ENCODE assay signal across 8 cellular contexts in genomic region chr1:12619396-12620141, GRCh38. TPM values are rescaled to one million over a fixed set of nuclear protein-coding genes. Genes with fewer than 3 reads are reported as not detected.
DNase-seq lines count a peak whose midpoint lies in the region; ATAC-seq lines count a peak whose summit lies in the region.

No MANE protein-coding gene starts in this region.

- ATAC-seq in HG02798 (IDR thresholded peaks at IDR 0.05; ENCODE audit: poor library complexity, unreplicated experiment): no peak

- H3K27ac ChIP-seq in esophagus (ENCODE audit: low read depth in 2 of 2, low read length in 1 of 2): peak overlapping the region; percentile 95 to 99

- no peaks in the 10 kb centered on the region for H3K27me3 Mint-ChIP-seq in activated T-cell treated with anti-CD3 and anti-CD28 coated beads, Interleukin-2, amount 50 U/mL, for 24 hours

- peak overlapping the region; percentile 96 for H3K27ac Mint-ChIP-seq in activated T-cell treated with anti-CD3 and anti-CD28 coated beads, Interleukin-2, amount 50 U/mL, for 24 hours

- peak overlapping the region; percentile 92 for H3K9ac ChIP-seq in mucosa of stomach (ENCODE audit: low read length)

- WGBS in esophagus, 2 donors: 5 to 7% methylated on average over 25 of the region's 25 CpGs

- H3K36me3 Mint-ChIP-seq in activated T-cell treated with anti-CD3 and anti-CD28 coated beads, Interleukin-2, amount 50 U/mL, for 24 hours (ENCODE audit: low read depth): peaks cover 26% of the 10 kb centered on the region

- peaks cover 55% of the 10 kb centered on the region for H3K4me1 Mint-ChIP-seq in activated T-cell treated with anti-CD3 and anti-CD28 coated beads, Interleukin-2, amount 50 U/mL, for 24 hours (ENCODE audit: low read depth)

- H3K9me3 ChIP-seq in esophagus (ENCODE audit: control insufficient read depth in 2 of 2, insufficient read depth in 1 of 2, low read depth in 1 of 2, low read length in 1 of 2) (no peaks in the 10 kb centered on the region), mucosa of stomach (ENCODE audit: control insufficient read depth, low read length) (no peaks in the 10 kb centered on the region)

- peak overlapping the region; percentile 59 to 96 for H3K4me3 ChIP-seq in esophagus (ENCODE audit: low read depth in 1 of 2, low read length in 2 of 2)
- H3K4me3 ChIP-seq in mucosa of stomach (ENCODE audit: low read length): no peak overlapping the region

- no peaks in the 10 kb centered on the region for H3K36me3 ChIP-seq in esophagus (ENCODE audit: control insufficient read depth in 2 of 2, insufficient read depth in 2 of 2, low read length in 1 of 2)
- H3K36me3 ChIP-seq in mucosa of stomach (ENCODE audit: control insufficient read depth, insufficient read depth, low read length): no peaks in the 10 kb centered on the region

- H3K27me3 ChIP-seq in esophagus (ENCODE audit: control insufficient read depth in 1 of 2, insufficient read depth in 2 of 2, low read length in 2 of 2) (no peaks in the 10 kb centered on the region), mucosa of stomach (ENCODE audit: control insufficient read depth, insufficient read depth, low read length) (no peaks in the 10 kb centered on the region)

- no peaks in the 10 kb centered on the region for H3K9me3 Mint-ChIP-seq in activated T-cell treated with anti-CD3 and anti-CD28 coated beads, Interleukin-2, amount 50 U/mL, for 24 hours

- peak; percentile 90 for DNase-seq in GM03348 (ENCODE audit: low spot score)
- peak; percentile 77 for DNase-seq in HT1080 (ENCODE audit: low read depth)
- peak; percentile 38 for DNase-seq in OCI-M2 (lab: John Stamatoyannopoulos, UW; ENCODE audit: unreplicated experiment)
- DNase-seq in activated T-cell treated with anti-CD3 and anti-CD28 coated beads, Interleukin-2, amount 50 U/mL, for 24 hours: peak; percentile 86
- DNase-seq in stimulated activated CD8-positive, alpha-beta memory T cell treated with anti-CD3 and anti-CD28 coated beads, Interleukin-7, amount 100 ng/mL, for 24 hours (ENCODE audit: low read depth): peak; percentile 47

- H3K4me1 ChIP-seq in esophagus (ENCODE audit: control insufficient read depth in 2 of 2, insufficient read depth in 2 of 2, low read length in 1 of 2) (peaks cover 8 to 14% of the 10 kb centered on the region in 2 donors), mucosa of stomach (ENCODE audit: control insufficient read depth, insufficient read depth, low read length) (peaks cover 42% of the 10 kb centered on the region)

- peak overlapping the region; percentile 95 for H3K4me3 Mint-ChIP-seq in activated T-cell treated with anti-CD3 and anti-CD28 coated beads, Interleukin-2, amount 50 U/mL, for 24 hours

RNA-seq across cellular contexts. Expression of gene DHRS3, which starts 1.6 kb away (rescaled TPM):
- total RNA-seq in HT1080 (2014; rRNA removed; shearing (Covaris generic)): 0.10 TPM in 1 of 2 replicates, not detected in the other
- 5.2 and 8.0 TPM in 2 replicates for polyA plus RNA-seq in HT1080 (2015; cell fraction: cytosol; rRNA removed)
- polyA plus RNA-seq in HT1080 (2015; cell fraction: nucleus; rRNA removed): 10.0 and 13.4 TPM in 2 replicates
- 10 to 100 TPM; 73.1 to 83.7 TPM for polyA plus RNA-seq in esophagus

RNA-seq across cellular contexts. Expression of gene AADACL4, which starts 24.3 kb away (rescaled TPM):
- not detected in 2 replicates for total RNA-seq in HT1080 (2014; rRNA removed; shearing (Covaris generic))
- polyA plus RNA-seq in HT1080 (2015; cell fraction: cytosol; rRNA removed): not detected in 2 replicates
- not detected in 2 replicates for polyA plus RNA-seq in HT1080 (2015; cell fraction: nucleus; rRNA removed)
- polyA plus RNA-seq in esophagus: not detected

Comparison
In these comparisons a context has a peak if more than half of its experiments do, and no peak if none do; other contexts are left out.
1. DNase-seq: peak in every context shown above with its lines; median percentile 90 in GM03348; 86 in activated T-cell treated with anti-CD3 and anti-CD28 coated beads, Interleukin-2, amount 50 U/mL, for 24 hours; 77 in HT1080; 47 in stimulated activated CD8-positive, alpha-beta memory T cell treated with anti-CD3 and anti-CD28 coated beads, Interleukin-7, amount 100 ng/mL, for 24 hours; 38 in OCI-M2.